Comparison of ENCODE assay signal across 31 cellular contexts in genomic region chr1:68409426-68409825, GRCh38. TPM values are rescaled to one million over a fixed set of nuclear protein-coding genes. Genes with fewer than 3 reads are reported as not detected.
DNase-seq lines count a peak whose midpoint lies in the region; ATAC-seq, FAIRE-seq and TF ChIP-seq lines count a peak whose summit lies in the region.
"Had no signal": no experiment of that assay in that cellular context is flagged by ENCODE, and none has a peak within 500 bp of the region (broad histone marks: within the 10 kb centered on the region; RNA-seq: fewer than 3 reads in every experiment).

No MANE protein-coding gene starts in this region.

- no peak overlapping the region for H3K4me3 Mint-ChIP-seq in astrocyte (ENCODE audit: unreplicated experiment)
- H3K4me3 Mint-ChIP-seq in type B pancreatic cell = no peak overlapping the region
- no peak overlapping the region for H3K4me3 Mint-ChIP-seq in WTC11
- H3K4me3 Mint-ChIP-seq: activated T-cell treated with anti-CD3 and anti-CD28 coated beads, Interleukin-2, amount 50 U/mL, for 72 hours; CD14-positive monocyte; H9; immature natural killer cell; nephron; stimulated activated effector memory CD8-positive, alpha-beta T cell treated with anti-CD3 and anti-CD28 coated beads, Interleukin-12 subunit alpha, Interleukin-12 subunit beta, amount 100 ng/mL, for 72 hours had no signal

- ATAC-seq in WTC11 = no peak
- ATAC-seq: activated T-cell treated with anti-CD3 and anti-CD28 coated beads, Interleukin-2, amount 50 U/mL, for 72 hours; body of pancreas; esophagus mucosa; left lobe of liver; stimulated activated effector memory CD8-positive, alpha-beta T cell treated with anti-CD3 and anti-CD28 coated beads, Interleukin-12 subunit alpha, Interleukin-12 subunit beta, amount 100 ng/mL, for 72 hours had no signal

- CTCF ChIA-PET in WTC11 (lab: Charles Lee) = interaction anchor here (0.6 kb wide), 1 partner anchor 66 kb away, joined by 3 read pairs; no protein-coding TSS in a partner anchor

- DNase-seq in AG10803 (ENCODE audit: low read depth) (peak; percentile 36), H4 (ENCODE audit: low spot score) (peak; percentile 62), astrocyte (ENCODE audit: low read depth) (peak; percentile 68), hepatic stellate cell (ENCODE audit: low spot score) (peak; percentile 7), GM13977 (ENCODE audit: low spot score) (no peak), type B pancreatic cell (ENCODE audit: extremely low spot score, unreplicated experiment) (no peak), WTC11 (ENCODE audit: low spot score) (no peak), NOMO-1 treated with DMSO at 0.1 percent for 48 hours (lab: John Stamatoyannopoulos, UW; ENCODE audit: unreplicated experiment) (no peak)
- DNase-seq: activated CD4-positive, alpha-beta T cell treated with anti-CD3 and anti-CD28 coated beads, Interleukin-2, amount 50 U/mL, for 48 hours; activated CD4-positive, CD25-positive, alpha-beta regulatory T cell; activated T-cell treated with anti-CD3 and anti-CD28 coated beads, Interleukin-2, amount 50 U/mL, for 72 hours; body of pancreas; cerebellar nuclear complex; dermis blood vessel endothelial cell; DND-41; H9; hypothalamus; immature natural killer cell; Karpas-422; NCI-H1694; T-helper 1 cell; upper lobe of left lung had no signal

- POLR2A ChIA-PET in WTC11 (lab: Charles Lee) = no interaction called here

- no peaks in the 10 kb centered on the region for H3K27me3 ChIP-seq in astrocyte (ENCODE audit: insufficient read depth, low read length)
- H3K27me3 ChIP-seq: body of pancreas, upper lobe of left lung had no signal

- H3K9me3 Mint-ChIP-seq in astrocyte (ENCODE audit: unreplicated experiment) = no peaks in the 10 kb centered on the region
- H3K9me3 Mint-ChIP-seq in type B pancreatic cell = no peaks in the 10 kb centered on the region
- no peaks in the 10 kb centered on the region for H3K9me3 Mint-ChIP-seq in WTC11
- H3K9me3 Mint-ChIP-seq: activated T-cell treated with anti-CD3 and anti-CD28 coated beads, Interleukin-2, amount 50 U/mL, for 72 hours; CD14-positive monocyte; H9; nephron had no signal

- H3K4me1 ChIP-seq in astrocyte (ENCODE audit: insufficient read depth, low read length) = peaks cover 9% of the 10 kb centered on the region
- H3K4me1 ChIP-seq: upper lobe of left lung had no signal

- in situ Hi-C loops in GM13977 (cut with MboI; ENCODE audit: low pct_unique_long_range_greater_than_20kb, low sequenced_read_pairs, unreplicated experiment) = no loop called here

- no peak overlapping the region for H3K27ac Mint-ChIP-seq in astrocyte (ENCODE audit: unreplicated experiment)
- H3K27ac Mint-ChIP-seq in type B pancreatic cell = no peak overlapping the region
- H3K27ac Mint-ChIP-seq in WTC11 = no peak overlapping the region
- H3K27ac Mint-ChIP-seq: activated T-cell treated with anti-CD3 and anti-CD28 coated beads, Interleukin-2, amount 50 U/mL, for 72 hours; CD14-positive monocyte; H9; immature natural killer cell; nephron; stimulated activated effector memory CD8-positive, alpha-beta T cell treated with anti-CD3 and anti-CD28 coated beads, Interleukin-12 subunit alpha, Interleukin-12 subunit beta, amount 100 ng/mL, for 72 hours had no signal

- TF ChIP-seq CTCF in AG10803 (conservative IDR thresholded peaks at IDR 0.05; ENCODE audit: low read length) = no peak
- TF ChIP-seq CTCF in astrocyte (IDR thresholded peaks at IDR 0.05; ENCODE audit: insufficient read depth, low read depth, low read length) = no peak
- no peak for TF ChIP-seq CTCF in GM13977 (IDR thresholded peaks at IDR 0.05; ENCODE audit: extremely low read depth, insufficient read depth, missing control alignments)
- TF ChIP-seq CTCF in type B pancreatic cell (conservative IDR thresholded peaks at IDR 0.05) = no peak
- TF ChIP-seq CTCF in WTC11 (IDR thresholded peaks at IDR 0.05) = no peak

- FAIRE-seq in astrocyte (lab: Jason Lieb, UNC) = no peak
- FAIRE-seq: GM12891 had no signal

- H3K27ac ChIP-seq in astrocyte (ENCODE audit: low read depth, low read length) = peak overlapping the region; percentile 29
- H3K27ac ChIP-seq: body of pancreas, upper lobe of left lung had no signal

- no peaks in the 10 kb centered on the region for H3K9me3 ChIP-seq in astrocyte (ENCODE audit: insufficient read depth, low read depth, low read length)
- H3K9me3 ChIP-seq: body of pancreas, upper lobe of left lung had no signal

- no peak overlapping the region for H3K9ac ChIP-seq in astrocyte (ENCODE audit: low read length)

- H4K20me1 ChIP-seq in astrocyte (ENCODE audit: insufficient read depth, low read length) = no peaks in the 10 kb centered on the region

- H3K4me1 Mint-ChIP-seq in astrocyte (ENCODE audit: low read depth, unreplicated experiment) (no peaks in the 10 kb centered on the region), type B pancreatic cell (ENCODE audit: unreplicated experiment) (no peaks in the 10 kb centered on the region), WTC11 (no peaks in the 10 kb centered on the region)
- H3K4me1 Mint-ChIP-seq: CD14-positive monocyte; H9; immature natural killer cell; nephron; stimulated activated effector memory CD8-positive, alpha-beta T cell treated with anti-CD3 and anti-CD28 coated beads, Interleukin-12 subunit alpha, Interleukin-12 subunit beta, amount 100 ng/mL, for 72 hours had no signal

- no peaks in the 10 kb centered on the region for H3K36me3 ChIP-seq in astrocyte (ENCODE audit: insufficient read depth, low read length)
- H3K36me3 ChIP-seq: upper lobe of left lung had no signal

- H3K79me2 ChIP-seq in astrocyte (ENCODE audit: insufficient read depth, low read length) = no peaks in the 10 kb centered on the region

- H3K36me3 Mint-ChIP-seq in astrocyte (ENCODE audit: low read depth, unreplicated experiment) (no peaks in the 10 kb centered on the region), type B pancreatic cell (no peaks in the 10 kb centered on the region), WTC11 (no peaks in the 10 kb centered on the region)
- H3K36me3 Mint-ChIP-seq: CD14-positive monocyte; immature natural killer cell; stimulated activated effector memory CD8-positive, alpha-beta T cell treated with anti-CD3 and anti-CD28 coated beads, Interleukin-12 subunit alpha, Interleukin-12 subunit beta, amount 100 ng/mL, for 72 hours had no signal

- H3K4me3 ChIP-seq in AG10803 (ENCODE audit: low read length) (no peak overlapping the region), astrocyte (ENCODE audit: insufficient read depth, low read depth, low read length) (no peak overlapping the region)
- H3K4me3 ChIP-seq: body of pancreas, upper lobe of left lung had no signal

- peaks cover 6% of the 10 kb centered on the region for H3K27me3 Mint-ChIP-seq in astrocyte (ENCODE audit: low read depth, unreplicated experiment)
- H3K27me3 Mint-ChIP-seq in type B pancreatic cell = peaks cover 11% of the 10 kb centered on the region
- H3K27me3 Mint-ChIP-seq in WTC11 (ENCODE audit: low read depth) = no peaks in the 10 kb centered on the region

- peak overlapping the region; percentile 0 for H3K4me2 ChIP-seq in astrocyte (ENCODE audit: low read length)

- H2AFZ ChIP-seq in astrocyte (ENCODE audit: low read depth, low read length) = no peak overlapping the region

TF ChIP-seq in WTC11, 78 proteins besides CTCF, POLR2A, EP300 and RAD21:
- no peak for TF ChIP-seq FOXP1 (CRISPR knock-in tag; IDR thresholded peaks at IDR 0.05; ENCODE audit: borderline replicate concordance)
- TF ChIP-seq E2F5 (CRISPR knock-in tag; IDR thresholded peaks at IDR 0.05) = no peak
- TF ChIP-seq HMGXB4 (CRISPR knock-in tag; IDR thresholded peaks at IDR 0.05) = no peak
- TF ChIP-seq ZNF423 (CRISPR knock-in tag; IDR thresholded peaks at IDR 0.05) = no peak
- TF ChIP-seq SP1 (CRISPR knock-in tag; conservative IDR thresholded peaks at IDR 0.05) = no peak
- no peak for TF ChIP-seq KAT7 (CRISPR knock-in tag; IDR thresholded peaks at IDR 0.05; ENCODE audit: borderline replicate concordance)
- TF ChIP-seq NFYB (CRISPR knock-in tag; conservative IDR thresholded peaks at IDR 0.05; ENCODE audit: low read depth) = no peak
- no peak for TF ChIP-seq JUN (CRISPR knock-in tag; IDR thresholded peaks at IDR 0.05)

RNA-seq across cellular contexts. Expression of gene RPE65, which starts 40.3 kb away (rescaled TPM):
- total RNA-seq in H4 (2014; rRNA removed; shearing (Covaris generic)) = 0.43 and 1.1 TPM in 2 replicates
- total RNA-seq in astrocyte (0.27 and 0.91 TPM in 2 replicates), type B pancreatic cell (ENCODE audit: low replicate concordance) (0.14 TPM in 1 of 2 replicates, not detected in the other), WTC11 (2021) (not detected in 3 replicates)
- total RNA-seq: activated T-cell treated with anti-CD3 and anti-CD28 coated beads, Interleukin-2, amount 50 U/mL, for 72 hours; body of pancreas; dermis blood vessel endothelial cell; esophagus mucosa; H9; left lobe of liver; omental fat pad; SK-MEL-5; subcutaneous adipose tissue; upper lobe of left lung had no signal

Comparison
In these comparisons a context has a peak if more than half of its experiments do, and no peak if none do; other contexts are left out.
1. DNase-seq: peak in AG10803 (single experiment), H4 (single experiment), astrocyte (single experiment) and hepatic stellate cell (single experiment); none in GM13977 (single experiment), type B pancreatic cell (single experiment), WTC11 (single experiment) and NOMO-1 treated with DMSO at 0.1 percent for 48 hours (single experiment).